Comparison of ENCODE assay signal across 15 cellular contexts in genomic region chr9:88197016-88197415, GRCh38. TPM values are rescaled to one million over a fixed set of nuclear protein-coding genes. Genes with fewer than 3 reads are reported as not detected.
DNase-seq lines count a peak whose midpoint lies in the region; ATAC-seq and TF ChIP-seq lines count a peak whose summit lies in the region.
"Had no signal": no experiment of that assay in that cellular context is flagged by ENCODE, and none has a peak within 500 bp of the region (broad histone marks: within the 10 kb centered on the region; RNA-seq: fewer than 3 reads in every experiment).

No MANE protein-coding gene starts in this region.

- WGBS in body of pancreas, 2 donors = 15 to 35% methylated on average over 3 of the region's 3 CpGs

- ATAC-seq in body of pancreas = no peak
- no peak for ATAC-seq in HG03442 (IDR thresholded peaks at IDR 0.05; ENCODE audit: unreplicated experiment)
- ATAC-seq in HG03280 (IDR thresholded peaks at IDR 0.05; ENCODE audit: unreplicated experiment) = no peak
- ATAC-seq: gastrocnemius medialis, right lobe of liver had no signal

- TF ChIP-seq CTCF in A673 (conservative IDR thresholded peaks at IDR 0.05; ENCODE audit: low read depth, low read length) (no peak), HFFc6 (IDR thresholded peaks at IDR 0.05) (no peak), body of pancreas (IDR thresholded peaks at IDR 0.05) (no peak)

- H3K4me1 Mint-ChIP-seq in HFFc6 (ENCODE audit: low read depth) = peaks cover 36% of the 10 kb centered on the region
- no peaks in the 10 kb centered on the region for H3K4me1 Mint-ChIP-seq in CD8-positive, alpha-beta memory T cell

- no peaks in the 10 kb centered on the region for H3K36me3 ChIP-seq in A673 (ENCODE audit: insufficient read depth, low read length, poor library complexity, severe bottlenecking)
- H3K36me3 ChIP-seq in body of pancreas (replicated peaks in 1 of 2; ENCODE audit: insufficient read depth in 1 of 2, low read depth in 2 of 2) = no peaks in the 10 kb centered on the region
- H3K36me3 ChIP-seq in CD8-positive, alpha-beta memory T cell (ENCODE audit: insufficient read depth, low read length) = no peaks in the 10 kb centered on the region
- H3K36me3 ChIP-seq: BE2C, cardiac muscle cell, gastrocnemius medialis, right lobe of liver had no signal

- H3K27ac ChIP-seq in A673 (ENCODE audit: low read depth, low read length, poor library complexity, severe bottlenecking) = peak overlapping the region; percentile 97
- peak overlapping the region in 3 of 4 donors; percentile 13 to 74 (median 41) for H3K27ac ChIP-seq in body of pancreas
- no peak overlapping the region for H3K27ac ChIP-seq in CD8-positive, alpha-beta memory T cell (ENCODE audit: low read depth, low read length)
- H3K27ac ChIP-seq: cardiac muscle cell, gastrocnemius medialis, right lobe of liver had no signal

- CTCF ChIA-PET in A673 (lab: Charles Lee) = no interaction called here
- CTCF ChIA-PET in CD8-positive, alpha-beta memory T cell (lab: Charles Lee) = no interaction called here

- no peak for TF ChIP-seq POLR2A in body of pancreas (IDR thresholded peaks at IDR 0.05)

- POLR2A ChIA-PET in A673 (lab: Charles Lee; ENCODE audit: low non-redundant PET) = interaction anchor here (0.6 kb wide), 1 partner anchor 193 kb away, joined by 3 read pairs; no protein-coding TSS in a partner anchor
- POLR2A ChIA-PET in CD8-positive, alpha-beta memory T cell (lab: Charles Lee) = no interaction called here

- peak overlapping the region; percentile 6 for H3K4me3 ChIP-seq in A673 (ENCODE audit: low read depth, low read length, poor library complexity, severe bottlenecking)
- H3K4me3 ChIP-seq in body of pancreas = no peak overlapping the region
- no peak overlapping the region for H3K4me3 ChIP-seq in CD8-positive, alpha-beta memory T cell (ENCODE audit: low read length)
- H3K4me3 ChIP-seq: cardiac muscle cell, gastrocnemius medialis, right lobe of liver had no signal

- no peaks in the 10 kb centered on the region for H3K9me3 Mint-ChIP-seq in HFFc6
- H3K9me3 Mint-ChIP-seq in CD8-positive, alpha-beta memory T cell = no peaks in the 10 kb centered on the region

- no peaks in the 10 kb centered on the region; the same call in 1 of the 2 replicates for H3K27me3 Mint-ChIP-seq in HFFc6 (ENCODE audit: insufficient read depth)
- peaks cover 7 to 43% of the 10 kb centered on the region in 2 donors for H3K27me3 Mint-ChIP-seq in CD8-positive, alpha-beta memory T cell

- H3K27ac Mint-ChIP-seq in HFFc6 = peak overlapping the region; percentile 95
- no peak overlapping the region for H3K27ac Mint-ChIP-seq in CD8-positive, alpha-beta memory T cell

- H3K27me3 ChIP-seq in A673 (replicated peaks; ENCODE audit: insufficient read depth, low read depth, low read length, poor library complexity) (no peaks in the 10 kb centered on the region), body of pancreas (no peaks in the 10 kb centered on the region)
- H3K27me3 ChIP-seq in CD8-positive, alpha-beta memory T cell (ENCODE audit: insufficient read depth, low read length, poor library complexity, severe bottlenecking) = no peaks in the 10 kb centered on the region
- H3K27me3 ChIP-seq: cardiac muscle cell, gastrocnemius medialis, right lobe of liver had no signal

- H3K9me3 ChIP-seq in A673 (ENCODE audit: low read depth, low read length, poor library complexity, severe bottlenecking) (no peaks in the 10 kb centered on the region), body of pancreas (no peaks in the 10 kb centered on the region)
- no peaks in the 10 kb centered on the region for H3K9me3 ChIP-seq in CD8-positive, alpha-beta memory T cell (ENCODE audit: low read length)
- H3K9me3 ChIP-seq: BE2C, gastrocnemius medialis, right lobe of liver had no signal

- peak overlapping the region; percentile 89 for H3K4me3 Mint-ChIP-seq in HFFc6
- H3K4me3 Mint-ChIP-seq in CD8-positive, alpha-beta memory T cell = no peak overlapping the region

- no peaks in the 10 kb centered on the region for H3K36me3 Mint-ChIP-seq in HFFc6 (ENCODE audit: low read depth)
- H3K36me3 Mint-ChIP-seq in CD8-positive, alpha-beta memory T cell = peaks cover 0 to 2% (median 0%) of the 10 kb centered on the region in 3 donors

- H3K4me1 ChIP-seq in A673 (ENCODE audit: insufficient read depth, low read length, poor library complexity, severe bottlenecking) (peaks cover 53% of the 10 kb centered on the region), body of pancreas (peaks cover 12% of the 10 kb centered on the region)
- no peaks in the 10 kb centered on the region for H3K4me1 ChIP-seq in CD8-positive, alpha-beta memory T cell (ENCODE audit: insufficient read depth, low read length)
- H3K4me1 ChIP-seq: BE2C had no signal

- no TSS peak for BruUV-seq in A673 (replicated peaks; lab: Mats Ljungman, UMichigan)

- intact Hi-C loops in A673 (cut with micrococcal nuclease; ENCODE audit: unreplicated experiment) = loop anchor here (5.0 to 10.0 kb wide), 4 partner anchors 190 to 852 kb away; partner anchors contain the start of gene SPIN1
- intact Hi-C loops in body of pancreas (cut with DNase I) = no loop called here

- DNase-seq in A673 (ENCODE audit: low spot score) = peak; percentile 96
- peak; percentile 23 for DNase-seq in HFFc6
- DNase-seq in body of pancreas = peak in 2 of 4 donors; percentile 34 to 56
- peak; percentile 31 for DNase-seq in medulla oblongata (ENCODE audit: extremely low spot score)
- no peak for DNase-seq in D341Med (ENCODE audit: low spot score)
- no peak for DNase-seq in CD8-positive, alpha-beta memory T cell
- DNase-seq: activated T-cell treated with anti-CD3 and anti-CD28 coated beads for 4 hours, BE2C, gastrocnemius medialis, NCI-H1694 treated with DMSO at 0.1 percent for 48 hours, right lobe of liver had no signal

RNA-seq across cellular contexts. Expression of gene SPATA31C2, which starts 58.7 kb away (rescaled TPM):
- 0.17 TPM in 2 replicates for total RNA-seq in A673 (2021)
- not detected for total RNA-seq in HFFc6 (2021; fragmentation: NEBNext Ultra II Directional; extraction: Animal tissue kit (Norgen Biotek cat#: 25700))
- total RNA-seq in body of pancreas = not detected
- total RNA-seq in CD8-positive, alpha-beta memory T cell = not detected
- not detected for polyA plus RNA-seq in CD8-positive, alpha-beta memory T cell
- total RNA-seq: cardiac muscle cell, gastrocnemius medialis, lung microvascular endothelial cell, right lobe of liver had no signal
- polyA plus RNA-seq: cardiac muscle cell had no signal

Comparison
In these comparisons a context has a peak if more than half of its experiments do, and no peak if none do; other contexts are left out.
1. DNase-seq: peak in A673 (single experiment), HFFc6 (single experiment) and medulla oblongata (single experiment); none in D341Med (single experiment) and CD8-positive, alpha-beta memory T cell (0 of 5).